Comparison of ENCODE assay signal across 8 cellular contexts in the genomic region with DNA sequence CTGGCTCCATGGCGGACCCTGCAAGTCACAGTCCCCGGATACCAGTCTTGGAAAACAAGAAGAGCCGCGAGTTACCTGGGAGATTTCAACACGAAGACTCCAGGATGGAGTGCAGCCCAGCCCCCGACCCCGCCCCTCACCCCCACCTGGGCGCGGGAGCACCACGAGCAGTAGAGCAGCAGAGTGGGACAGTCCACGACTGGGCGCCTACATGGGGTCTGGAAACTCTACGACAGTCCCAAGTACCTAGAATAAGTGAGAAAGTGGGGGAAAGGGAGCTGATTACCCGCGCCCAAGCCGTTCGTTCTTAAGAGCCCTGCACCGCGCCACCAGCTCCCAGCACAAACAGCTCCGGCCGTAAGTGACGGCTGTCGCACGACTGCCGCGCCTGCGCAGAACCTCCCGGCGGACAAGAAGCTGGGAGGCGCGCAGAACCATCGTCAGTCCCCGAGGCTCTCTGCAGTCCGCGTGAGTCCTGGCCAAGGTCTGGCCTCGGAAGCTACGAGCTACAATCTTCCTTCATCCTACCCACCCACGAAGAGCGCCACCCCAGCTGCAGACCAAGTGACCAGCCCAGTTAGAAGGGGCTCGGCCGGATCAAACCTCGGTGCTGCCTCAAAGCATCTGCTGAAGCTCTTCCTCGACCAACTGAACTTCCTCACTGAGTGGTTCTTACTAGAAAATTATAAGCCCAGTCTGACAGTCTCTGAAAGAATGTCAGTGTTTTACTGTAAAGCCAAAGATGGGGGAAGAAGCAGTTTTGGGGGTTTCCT. TPM values are rescaled to one million over a fixed set of nuclear protein-coding genes. Genes with fewer than 3 reads are reported as not detected.
A peak's percentile ranks its signal among the peaks of the same experiment; 100 is the strongest.
DNase-seq lines count a peak whose midpoint lies in the region; ATAC-seq and TF ChIP-seq lines count a peak whose summit lies in the region.

A gene (minus strand): TSS at position 359 of the 773 bp plus-strand sequence. CDS start 349 bp downstream, at position 10.

- no peaks in the 10 kb centered on the region for H3K9me3 Mint-ChIP-seq in activated naive CD4-positive, alpha-beta T cell treated with anti-CD3 and anti-CD28 coated beads, Interleukin-2, amount 50 U/mL, for 72 hours

- DNase-seq in NCI-H1105 treated with DMSO at 0.1 percent for 48 hours (lab: John Stamatoyannopoulos, UW) = peak; percentile 87
- DNase-seq in SKM-1 treated with dmso at 0.1 percent for 144 hours (lab: John Stamatoyannopoulos, UW; ENCODE audit: unreplicated experiment) = peak; percentile 88
- DNase-seq in activated naive CD4-positive, alpha-beta T cell treated with anti-CD3 and anti-CD28 coated beads, Interleukin-2, amount 50 U/mL, for 72 hours (ENCODE audit: low spot score in 2 of 2) = peak; percentile 88 to 91
- DNase-seq in glomerular visceral epithelial cell (ENCODE audit: extremely low spot score) = peak; percentile 93
- peak; percentile 54 for DNase-seq in omental fat pad (ENCODE audit: low spot score)

- peak; percentile 91 for ATAC-seq in HG02642 (IDR thresholded peaks at IDR 0.05; ENCODE audit: poor library complexity, unreplicated experiment)
- ATAC-seq in activated naive CD4-positive, alpha-beta T cell treated with anti-CD3 and anti-CD28 coated beads, Interleukin-2, amount 50 U/mL, for 72 hours = peak; percentile 91 to 96
- ATAC-seq in omental fat pad (ENCODE audit: low FRiP score) = peak; percentile 98

- no peak for TF ChIP-seq CTCF in omental fat pad (IDR thresholded peaks at IDR 0.05)

- TF ChIP-seq POLR2A in GM10847 (IDR thresholded peaks at IDR 0.05; ENCODE audit: extremely low read depth, insufficient read length) = peak; percentile 98

- H3K36me3 Mint-ChIP-seq in activated naive CD4-positive, alpha-beta T cell treated with anti-CD3 and anti-CD28 coated beads, Interleukin-2, amount 50 U/mL, for 72 hours = no peaks in the 10 kb centered on the region

- H3K27ac ChIP-seq in temporal lobe (ENCODE audit: low read depth, low read length) = peak within 1 kb of the TSS; percentile 60

- peak within 1 kb of the TSS; percentile 80 to 93 for H3K27ac Mint-ChIP-seq in activated naive CD4-positive, alpha-beta T cell treated with anti-CD3 and anti-CD28 coated beads, Interleukin-2, amount 50 U/mL, for 72 hours

RNA-seq across cellular contexts. Expression of the gene that starts here (rescaled TPM):
- total RNA-seq in activated naive CD4-positive, alpha-beta T cell treated with anti-CD3 and anti-CD28 coated beads, Interleukin-2, amount 50 U/mL, for 72 hours = 10 to 100 TPM; 63.1 to 66.8 TPM
- 10 to 100 TPM; 29.2 to 55.5 (median 44.6) TPM for total RNA-seq in omental fat pad
- 47.9 TPM for total RNA-seq in temporal lobe

Comparison
In these comparisons a context has a peak if more than half of its experiments do, and no peak if none do; other contexts are left out.
1. Peak in every context shown above with its lines: DNase-seq, ATAC-seq and H3K27ac ChIP-seq.